27 cellular contexts compared by ENCODE assay signal in the genomic region with DNA sequence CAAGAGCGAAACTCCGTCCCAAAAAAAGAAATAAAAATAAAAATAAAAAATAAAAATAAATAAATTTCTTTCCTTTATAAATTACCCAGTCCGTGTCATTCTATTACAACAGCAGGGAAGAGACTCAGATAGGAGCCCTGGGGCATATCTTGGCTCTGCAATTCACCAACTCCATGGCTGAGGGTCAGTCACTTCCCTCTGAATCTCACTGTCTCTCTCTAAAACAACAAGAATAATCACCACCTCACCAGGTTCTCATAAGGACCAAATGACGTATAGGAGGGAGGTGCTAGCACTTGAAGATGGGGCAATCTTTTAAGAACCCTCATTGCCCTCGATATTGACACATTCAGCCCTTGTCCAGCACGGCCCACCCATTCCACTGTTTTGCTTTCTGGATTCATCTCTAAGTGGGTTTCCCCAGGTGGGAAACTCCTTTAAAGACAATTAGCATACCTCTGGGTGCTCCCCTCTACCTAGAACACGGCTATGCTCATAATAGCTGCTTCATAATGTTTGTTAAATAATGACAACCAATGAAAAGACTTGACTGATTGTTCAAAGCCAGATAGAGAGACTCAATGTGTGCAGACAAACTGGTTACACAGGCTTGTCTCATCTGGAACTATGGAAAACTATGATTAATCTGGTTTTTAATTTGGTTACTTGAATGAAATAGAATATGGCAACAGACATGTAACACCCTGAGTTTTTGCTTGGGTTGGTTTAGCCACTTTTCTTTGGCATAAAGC. TPM values are rescaled to one million over a fixed set of nuclear protein-coding genes. Genes with fewer than 3 reads are reported as not detected.
"Had no signal": no experiment of that assay in that cellular context is flagged by ENCODE, and none has a peak within 500 bp of the region (broad histone marks: within the 10 kb centered on the region; RNA-seq: fewer than 3 reads in every experiment).

No MANE protein-coding gene starts in this region.

- H3K4me1 Mint-ChIP-seq: natural killer cell; stimulated activated naive CD8-positive, alpha-beta T cell treated with anti-CD3 and anti-CD28 coated beads, Interleukin-15, amount 100 ng/mL, for 72 hours; T-helper 17 cell had no signal

- FAIRE-seq: astrocyte had no signal

- H3K36me3 Mint-ChIP-seq: activated naive CD8-positive, alpha-beta T cell treated with anti-CD3 and anti-CD28 coated beads for 36 hours; natural killer cell had no signal

- H3K36me3 ChIP-seq: heart left ventricle, ovary, right atrium auricular region, tibial artery, uterus had no signal

- H3K27ac ChIP-seq: coronary artery, epithelial cell of prostate, heart left ventricle, ovary, psoas muscle, right atrium auricular region, tibial artery, uterus had no signal

- H3K9me3 Mint-ChIP-seq: activated naive CD8-positive, alpha-beta T cell treated with anti-CD3 and anti-CD28 coated beads for 36 hours; activated T-cell treated with anti-CD3 and anti-CD28 coated beads, Interleukin-2, amount 50 U/mL, for 4 hours; activated T-helper 2 cell treated with anti-CD3 and anti-CD28 coated beads, Interferon-gamma antibody, Interleukin-2, Interleukin-4, amounts not matched to agents 10 μg/mL and 5 μg/mL and 100 μg/mL, durations not matched to agents 14 hours and 24 hours and 36 hours; endodermal cell; natural killer cell; stimulated activated naive CD8-positive, alpha-beta T cell treated with anti-CD3 and anti-CD28 coated beads, Interleukin-15, amount 100 ng/mL, for 72 hours had no signal

- H3K9me3 ChIP-seq: heart left ventricle, ovary, psoas muscle, right atrium auricular region, tibial artery, uterus had no signal

- H3K4me1 ChIP-seq: heart left ventricle, psoas muscle, right atrium auricular region, tibial artery, uterus had no signal

- H3K4me3 Mint-ChIP-seq: activated naive CD8-positive, alpha-beta T cell treated with anti-CD3 and anti-CD28 coated beads for 36 hours; activated T-cell treated with anti-CD3 and anti-CD28 coated beads, Interleukin-2, amount 50 U/mL, for 4 hours; endodermal cell; natural killer cell; stimulated activated naive CD8-positive, alpha-beta T cell treated with anti-CD3 and anti-CD28 coated beads, Interleukin-15, amount 100 ng/mL, for 72 hours; T-helper 17 cell had no signal

- H3K4me3 ChIP-seq: coronary artery, heart left ventricle, ovary, psoas muscle, right atrium auricular region, tibial artery, uterus had no signal

- ATAC-seq: activated T-cell treated with anti-CD3 and anti-CD28 coated beads, Interleukin-2, amount 50 U/mL, for 4 hours; heart left ventricle; left cardiac atrium; natural killer cell; psoas muscle; stimulated activated naive CD8-positive, alpha-beta T cell treated with anti-CD3 and anti-CD28 coated beads, Interleukin-15, amount 100 ng/mL, for 72 hours; T-helper 17 cell had no signal

- H3K27me3 Mint-ChIP-seq: stimulated activated naive CD8-positive, alpha-beta T cell treated with anti-CD3 and anti-CD28 coated beads, Interleukin-15, amount 100 ng/mL, for 72 hours had no signal

- DNase-seq: activated CD4-positive, alpha-beta T cell treated with anti-CD3 and anti-CD28 coated beads for 4 hours; activated CD4-positive, alpha-beta T cell treated with anti-CD3 and anti-CD28 coated beads, Interleukin-2, amount 50 U/mL, for 48 hours; activated CD4-positive, CD25-positive, alpha-beta regulatory T cell; activated CD8-positive, alpha-beta memory T cell treated with anti-CD3 and anti-CD28 coated beads, Interleukin-2, amount 50 U/mL, for 48 hours; activated naive CD4-positive, alpha-beta T cell treated with Interleukin-2 at 50 U/mL for 16 hours; activated naive CD8-positive, alpha-beta T cell treated with anti-CD3 and anti-CD28 coated beads for 36 hours; activated T-cell treated with anti-CD3 and anti-CD28 coated beads, Interleukin-2, amount 50 U/mL, for 4 hours; cerebellar nuclear complex; endodermal cell; heart left ventricle; islet precursor cell; left cardiac atrium; midbrain; natural killer cell; ovary; psoas muscle; stimulated activated CD4-positive, alpha-beta T cell treated with anti-CD3 and anti-CD28 coated beads, Interleukin-12 subunit alpha, Interleukin-12 subunit beta, amount 100 ng/mL, for 4 hours; stimulated activated naive CD8-positive, alpha-beta T cell treated with anti-CD3 and anti-CD28 coated beads, Interleukin-15, amount 100 ng/mL, for 72 hours; T-helper 17 cell; tibial artery; uterus had no signal

- H3K27ac Mint-ChIP-seq: activated naive CD8-positive, alpha-beta T cell treated with anti-CD3 and anti-CD28 coated beads for 36 hours; activated T-helper 2 cell treated with anti-CD3 and anti-CD28 coated beads, Interferon-gamma antibody, Interleukin-2, Interleukin-4, amounts not matched to agents 10 μg/mL and 5 μg/mL and 100 μg/mL, durations not matched to agents 14 hours and 24 hours and 36 hours; endodermal cell; natural killer cell; stimulated activated naive CD8-positive, alpha-beta T cell treated with anti-CD3 and anti-CD28 coated beads, Interleukin-15, amount 100 ng/mL, for 72 hours; T-helper 17 cell had no signal

- H3K27me3 ChIP-seq: heart left ventricle, ovary, right atrium auricular region, uterus had no signal

RNA-seq across cellular contexts. Expression of gene MYCN, which starts 15.1 kb away (rescaled TPM):
- total RNA-seq: activated CD8-positive, alpha-beta memory T cell treated with anti-CD3 and anti-CD28 coated beads for 36 hours; activated T-helper 2 cell treated with anti-CD3 and anti-CD28 coated beads, Interferon-gamma antibody, Interleukin-2, Interleukin-4, amounts not matched to agents 10 μg/mL and 5 μg/mL and 100 μg/mL, durations not matched to agents 14 hours and 24 hours and 36 hours had no signal
